ENCODE assay signal across 18 cellular contexts in genomic region chr3:49591615-49592014, GRCh38.
"Had no signal": no experiment of that assay in that cellular context is flagged by ENCODE, and none has a peak within 500 bp of the region (broad histone marks: within the 10 kb centered on the region; RNA-seq: fewer than 3 reads in every experiment).

No MANE protein-coding gene starts in this region.

- H3K27ac ChIP-seq: dorsolateral prefrontal cortex, heart left ventricle, neutrophil, stomach, thoracic aorta, transverse colon had no signal

- H3K4me3 Mint-ChIP-seq: naive thymus-derived CD8-positive, alpha-beta T cell had no signal

- H3K27ac Mint-ChIP-seq: naive thymus-derived CD8-positive, alpha-beta T cell had no signal

- DNase-seq: cortex of kidney; dorsolateral prefrontal cortex; effector CD8-positive, alpha-beta T cell; heart left ventricle; islet precursor cell; mammary epithelial cell; mucosa of descending colon; naive thymus-derived CD8-positive, alpha-beta T cell; right cardiac atrium; small intestine; stimulated activated CD4-positive, alpha-beta T cell treated with anti-CD3 and anti-CD28 coated beads, Interleukin-12 subunit alpha, Interleukin-12 subunit beta, amount 100 ng/mL, for 4 hours; stimulated activated naive CD4-positive, alpha-beta T cell; stomach; transverse colon had no signal

- H3K4me1 Mint-ChIP-seq: naive thymus-derived CD8-positive, alpha-beta T cell had no signal

- H3K9me3 ChIP-seq: mucosa of descending colon, neutrophil, stomach, thoracic aorta, transverse colon had no signal

- H3K9me3 Mint-ChIP-seq: naive thymus-derived CD8-positive, alpha-beta T cell had no signal

- H3K36me3 Mint-ChIP-seq: naive thymus-derived CD8-positive, alpha-beta T cell had no signal

- ATAC-seq: esophagus mucosa; heart left ventricle; left lobe of liver; mucosa of descending colon; naive thymus-derived CD8-positive, alpha-beta T cell; right cardiac atrium had no signal

- H3K27me3 ChIP-seq: dorsolateral prefrontal cortex, heart left ventricle, stomach, transverse colon had no signal
